ENCODE assay signal across 12 cellular contexts in genomic region chr10:46033602-46034011, GRCh38. TPM values are rescaled to one million over a fixed set of nuclear protein-coding genes. Genes with fewer than 3 reads are reported as not detected.
DNase-seq lines count a peak whose midpoint lies in the region; ATAC-seq, FAIRE-seq and TF ChIP-seq lines count a peak whose summit lies in the region.
"Had no signal": no experiment of that assay in that cellular context is flagged by ENCODE, and none has a peak within 500 bp of the region (broad histone marks: within the 10 kb centered on the region; RNA-seq: fewer than 3 reads in every experiment).

No MANE protein-coding gene starts in this region.

- H3K36me3 ChIP-seq in astrocyte (ENCODE audit: insufficient read depth, low read length) (no peaks in the 10 kb centered on the region), keratinocyte (ENCODE audit: control insufficient read depth in 2 of 2, extremely low read depth in 1 of 2, insufficient read depth in 2 of 2, low read length in 2 of 2) (no peaks in the 10 kb centered on the region)

- H3K4me3 Mint-ChIP-seq in astrocyte (ENCODE audit: unreplicated experiment): peak overlapping the region; percentile 23
- H3K4me3 Mint-ChIP-seq: activated T-cell treated with anti-CD3 and anti-CD28 coated beads, Interleukin-2, amount 50 U/mL, for 4 hours had no signal

- H3K36me3 Mint-ChIP-seq in astrocyte (ENCODE audit: low read depth, unreplicated experiment): no peaks in the 10 kb centered on the region

- H3K27me3 ChIP-seq in astrocyte (ENCODE audit: insufficient read depth, low read length) (peaks cover 2% of the 10 kb centered on the region), keratinocyte (ENCODE audit: control insufficient read depth, extremely low read depth, insufficient read depth, low read length) (no peaks in the 10 kb centered on the region)

- H4K20me1 ChIP-seq in astrocyte (ENCODE audit: insufficient read depth, low read length): peaks cover 12% of the 10 kb centered on the region
- no peaks in the 10 kb centered on the region for H4K20me1 ChIP-seq in keratinocyte (ENCODE audit: control insufficient read depth, extremely low read depth, insufficient read depth, low read length)

- H3K4me2 ChIP-seq in astrocyte (ENCODE audit: low read length): no peak overlapping the region
- no peak overlapping the region for H3K4me2 ChIP-seq in keratinocyte (ENCODE audit: control insufficient read depth, extremely low read depth, insufficient read depth, low read depth, low read length)

- TF ChIP-seq CTCF in AG10803 (conservative IDR thresholded peaks at IDR 0.05; ENCODE audit: low read length): no peak
- no peak for TF ChIP-seq CTCF in astrocyte (IDR thresholded peaks at IDR 0.05; ENCODE audit: insufficient read depth, low read depth, low read length)
- TF ChIP-seq CTCF in keratinocyte (optimal IDR thresholded peaks at IDR 0.05 in 1 of 3, IDR thresholded peaks at IDR 0.05 in 1 of 3, conservative IDR thresholded peaks at IDR 0.05 in 1 of 3; ENCODE audit: extremely low read depth in 1 of 3, insufficient read depth in 2 of 3, low read length in 3 of 3): no peak

- H3K9me3 ChIP-seq in astrocyte (ENCODE audit: insufficient read depth, low read depth, low read length): no peaks in the 10 kb centered on the region
- H3K9me3 ChIP-seq in keratinocyte (ENCODE audit: control insufficient read depth, low read depth, low read length): no peaks in the 10 kb centered on the region

- peak overlapping the region; percentile 89 for H3K27ac Mint-ChIP-seq in astrocyte (ENCODE audit: unreplicated experiment)

- FAIRE-seq in astrocyte (lab: Jason Lieb, UNC) (no peak), keratinocyte (lab: Jason Lieb, UNC) (no peak)
- FAIRE-seq: endometrium had no signal

- DNase-seq in AG10803 (ENCODE audit: low read depth) (peak; percentile 89), KBM-7 (peak; percentile 52), astrocyte (ENCODE audit: low read depth) (peak; percentile 67), keratinocyte (ENCODE audit: low read depth, low spot score) (no peak), SHP77 treated with DMSO at 0.1 percent for 48 hours (lab: John Stamatoyannopoulos, UW) (no peak)
- DNase-seq: activated T-cell treated with anti-CD3 and anti-CD28 coated beads, Interleukin-2, amount 50 U/mL, for 4 hours; NCI-H1436 treated with DMSO at 0.1 percent for 48 hours had no signal

- in situ Hi-C loops in KBM-7 (cut with MboI; ENCODE audit: low pct_unique_long_range_greater_than_20kb, low sequenced_read_pairs): no loop called here

- H3K4me1 ChIP-seq in astrocyte (ENCODE audit: insufficient read depth, low read length) (peaks cover 16% of the 10 kb centered on the region), keratinocyte (ENCODE audit: control insufficient read depth, extremely low read depth, insufficient read depth, low read length) (peaks cover 17% of the 10 kb centered on the region)

- peaks cover 12% of the 10 kb centered on the region for H3K4me1 Mint-ChIP-seq in astrocyte (ENCODE audit: low read depth, unreplicated experiment)

- H3K9ac ChIP-seq in astrocyte (ENCODE audit: low read length) (no peak overlapping the region), keratinocyte (ENCODE audit: control insufficient read depth, extremely low read depth, insufficient read depth, low read length) (no peak overlapping the region)

- H3K79me2 ChIP-seq in astrocyte (ENCODE audit: insufficient read depth, low read length): peaks cover 19% of the 10 kb centered on the region
- H3K79me2 ChIP-seq in keratinocyte (ENCODE audit: control insufficient read depth, insufficient read depth, low read length): peaks cover 17% of the 10 kb centered on the region

- H3K9me3 Mint-ChIP-seq in astrocyte (ENCODE audit: unreplicated experiment): no peaks in the 10 kb centered on the region
- H3K9me3 Mint-ChIP-seq: activated T-cell treated with anti-CD3 and anti-CD28 coated beads, Interleukin-2, amount 50 U/mL, for 4 hours had no signal

- peak overlapping the region; percentile 75 for H2AFZ ChIP-seq in astrocyte (ENCODE audit: low read depth, low read length)
- peak overlapping the region; percentile 91 for H2AFZ ChIP-seq in keratinocyte (ENCODE audit: control insufficient read depth, low read length)

- no peak overlapping the region for H3K4me3 ChIP-seq in AG10803 (ENCODE audit: low read length)
- no peak overlapping the region for H3K4me3 ChIP-seq in astrocyte (ENCODE audit: insufficient read depth, low read depth, low read length)
- no peak overlapping the region for H3K4me3 ChIP-seq in keratinocyte (ENCODE audit: control insufficient read depth in 2 of 3, extremely low read depth in 1 of 3, insufficient read depth in 2 of 3, low read depth in 1 of 3, low read length in 3 of 3)

- dilution Hi-C loops in keratinocyte (cut with MboI; ENCODE audit: extremely low pct_ligation_motif_present, low sequenced_read_pairs): no loop called here

- no peaks in the 10 kb centered on the region for H3K9me1 ChIP-seq in keratinocyte (ENCODE audit: control insufficient read depth, extremely low read depth, insufficient read depth, low read length)

- ATAC-seq in HG03196 (IDR thresholded peaks at IDR 0.05; ENCODE audit: unreplicated experiment) (no peak), GM19023 (IDR thresholded peaks at IDR 0.05; ENCODE audit: unreplicated experiment) (no peak), HG03354 (IDR thresholded peaks at IDR 0.05; ENCODE audit: poor library complexity, severe bottlenecking, unreplicated experiment) (no peak)
- ATAC-seq: activated T-cell treated with anti-CD3 and anti-CD28 coated beads, Interleukin-2, amount 50 U/mL, for 4 hours had no signal

- peaks cover 3% of the 10 kb centered on the region for H3K27me3 Mint-ChIP-seq in astrocyte (ENCODE audit: low read depth, unreplicated experiment)

- H3K27ac ChIP-seq in astrocyte (ENCODE audit: low read depth, low read length) (no peak overlapping the region), keratinocyte (ENCODE audit: control insufficient read depth, insufficient read depth, low read length) (no peak overlapping the region)

RNA-seq across cellular contexts. Expression of gene NCOA4, which starts 3.2 kb away (rescaled TPM):
- total RNA-seq in astrocyte: 116 and 120 TPM in 2 replicates
- 134 to 179 TPM (median 165 TPM) in 3 replicates for polyA plus RNA-seq in keratinocyte
- polyA plus RNA-seq in keratinocyte (2011; ENCODE audit: low read depth): 44.5 TPM
- polyA plus RNA-seq in keratinocyte (2011; cell fraction: cytosol; rRNA removed): 92.9 and 182 TPM in 2 replicates
- polyA plus RNA-seq in keratinocyte (2011; cell fraction: nucleus; rRNA removed): 99.9 and 129 TPM in 2 replicates
- 75.6 and 93.8 TPM in 2 replicates for polyA plus RNA-seq in keratinocyte (2012; ENCODE audit: low replicate concordance)
- 140 to 198 TPM (median 191 TPM) in 3 replicates for polyA minus RNA-seq in keratinocyte
- polyA minus RNA-seq in keratinocyte (2011; cell fraction: cytosol; rRNA and poly(A)+ RNA removed): 126 TPM
- polyA minus RNA-seq in keratinocyte (2011; cell fraction: nucleus; rRNA and poly(A)+ RNA removed): 77.2 and 126 TPM in 2 replicates

RNA-seq across cellular contexts. Expression of gene MSMB, which starts 12.5 kb away (rescaled TPM):
- total RNA-seq in astrocyte: not detected in 2 replicates
- polyA plus RNA-seq in keratinocyte: not detected in 3 replicates
- polyA plus RNA-seq in keratinocyte (2011; ENCODE audit: low read depth): not detected
- not detected in 2 replicates for polyA plus RNA-seq in keratinocyte (2011; cell fraction: cytosol; rRNA removed)
- not detected in 2 replicates for polyA plus RNA-seq in keratinocyte (2011; cell fraction: nucleus; rRNA removed)
- polyA plus RNA-seq in keratinocyte (2012; ENCODE audit: low replicate concordance): not detected in 2 replicates
- not detected in 3 replicates for polyA minus RNA-seq in keratinocyte
- polyA minus RNA-seq in keratinocyte (2011; cell fraction: cytosol; rRNA and poly(A)+ RNA removed): not detected
- not detected in 2 replicates for polyA minus RNA-seq in keratinocyte (2011; cell fraction: nucleus; rRNA and poly(A)+ RNA removed)
- total RNA-seq: activated T-cell treated with anti-CD3 and anti-CD28 coated beads, Interleukin-2, amount 50 U/mL, for 4 hours; T-helper 1 cell treated with Interleukin-12 subunit alpha and Interleukin-12 subunit beta and Interleukin-4 antibody, amounts not matched to agents 30 ng/mL and 1 ng/mL, for 36 hours had no signal

Comparison
In these comparisons a context has a peak if more than half of its experiments do, and no peak if none do; other contexts are left out.
1. DNase-seq: peak in AG10803 (single experiment), KBM-7 (single experiment) and astrocyte (single experiment); none in keratinocyte (single experiment) and SHP77 treated with DMSO at 0.1 percent for 48 hours (single experiment).